11 cellular contexts compared by ENCODE assay signal in genomic region chr1:31811605-31812004, GRCh38. TPM values are rescaled to one million over a fixed set of nuclear protein-coding genes. Genes with fewer than 3 reads are reported as not detected.
DNase-seq lines count a peak whose midpoint lies in the region; ATAC-seq, FAIRE-seq and TF ChIP-seq lines count a peak whose summit lies in the region.
"Had no signal": no experiment of that assay in that cellular context is flagged by ENCODE, and none has a peak within 500 bp of the region (broad histone marks: within the 10 kb centered on the region; RNA-seq: fewer than 3 reads in every experiment).

No MANE protein-coding gene starts in this region.

- H3K9me3 Mint-ChIP-seq in activated CD4-positive, alpha-beta T cell treated with anti-CD3 and anti-CD28 coated beads for 36 hours (ENCODE audit: low read depth): no peaks in the 10 kb centered on the region
- H3K9me3 Mint-ChIP-seq: activated naive CD4-positive, alpha-beta T cell treated with anti-CD3 and anti-CD28 coated beads, Interleukin-2, amount 50 U/mL, for 24 hours had no signal

- peaks cover 9% of the 10 kb centered on the region for H3K4me1 Mint-ChIP-seq in activated CD4-positive, alpha-beta T cell treated with anti-CD3 and anti-CD28 coated beads for 36 hours

- H3K27me3 ChIP-seq in foreskin keratinocyte: no peaks in the 10 kb centered on the region

- no peak overlapping the region for H3K4me3 Mint-ChIP-seq in activated CD4-positive, alpha-beta T cell treated with anti-CD3 and anti-CD28 coated beads for 36 hours
- H3K4me3 Mint-ChIP-seq: activated naive CD4-positive, alpha-beta T cell treated with anti-CD3 and anti-CD28 coated beads, Interleukin-2, amount 50 U/mL, for 24 hours had no signal

- no peak for TF ChIP-seq CTCF in foreskin keratinocyte (conservative IDR thresholded peaks at IDR 0.05)

- FAIRE-seq in RCC 7860 (lab: Jason Lieb, UNC): no peak
- FAIRE-seq: A549 had no signal

- intact Hi-C loops in activated CD4-positive, alpha-beta T cell treated with anti-CD3 and anti-CD28 coated beads for 36 hours (cut with DNase I, micrococcal nuclease): no loop called here

- peak; percentile 30 for DNase-seq in NCI-H2029 (lab: John Stamatoyannopoulos, UW)
- no peak for DNase-seq in NCI-H2029 treated with DMSO at 0.1 percent for 48 hours (lab: John Stamatoyannopoulos, UW)
- peak; percentile 24 for DNase-seq in RCC 7860 (ENCODE audit: low spot score)
- DNase-seq in glomerular visceral epithelial cell (ENCODE audit: extremely low spot score): peak; percentile 62
- DNase-seq in substantia nigra (lab: John Stamatoyannopoulos, UW): peak; percentile 23 to 95 (median 80)
- no peak for DNase-seq in activated CD4-positive, alpha-beta T cell treated with anti-CD3 and anti-CD28 coated beads for 36 hours
- DNase-seq in foreskin keratinocyte: no peak
- DNase-seq: left cardiac atrium had no signal

- no peak overlapping the region for H3K27ac Mint-ChIP-seq in activated CD4-positive, alpha-beta T cell treated with anti-CD3 and anti-CD28 coated beads for 36 hours
- H3K27ac Mint-ChIP-seq: activated naive CD4-positive, alpha-beta T cell treated with anti-CD3 and anti-CD28 coated beads, Interleukin-2, amount 50 U/mL, for 24 hours had no signal

- ATAC-seq in activated CD4-positive, alpha-beta T cell treated with anti-CD3 and anti-CD28 coated beads for 36 hours: no peak
- ATAC-seq in foreskin keratinocyte (no peak), esophagus mucosa (no peak)
- ATAC-seq: A549 had no signal

- POLR2A ChIA-PET in activated CD4-positive, alpha-beta T cell treated with anti-CD3 and anti-CD28 coated beads for 36 hours (lab: Charles Lee): no interaction called here

- H3K4me1 ChIP-seq in foreskin keratinocyte: no peaks in the 10 kb centered on the region
- H3K4me1 ChIP-seq: A549 had no signal

- CTCF ChIA-PET in activated CD4-positive, alpha-beta T cell treated with anti-CD3 and anti-CD28 coated beads for 36 hours (lab: Charles Lee): interaction anchor here (1.0 to 8.0 kb wide), 3 partner anchors 23 to 212 kb away, joined by 3 to 86 read pairs (median 7); no protein-coding TSS in a partner anchor

- no peaks in the 10 kb centered on the region for H3K27me3 Mint-ChIP-seq in activated CD4-positive, alpha-beta T cell treated with anti-CD3 and anti-CD28 coated beads for 36 hours
- H3K27me3 Mint-ChIP-seq: activated naive CD4-positive, alpha-beta T cell treated with anti-CD3 and anti-CD28 coated beads, Interleukin-2, amount 50 U/mL, for 24 hours had no signal

- no peaks in the 10 kb centered on the region for H3K36me3 Mint-ChIP-seq in activated CD4-positive, alpha-beta T cell treated with anti-CD3 and anti-CD28 coated beads for 36 hours (ENCODE audit: low read depth)
- H3K36me3 Mint-ChIP-seq: activated naive CD4-positive, alpha-beta T cell treated with anti-CD3 and anti-CD28 coated beads, Interleukin-2, amount 50 U/mL, for 24 hours had no signal

- H3K27ac ChIP-seq in substantia nigra (ENCODE audit: low read depth, low read length, poor library complexity, severe bottlenecking) (peak overlapping the region; percentile 94), foreskin keratinocyte (no peak overlapping the region)
- H3K27ac ChIP-seq: A549 had no signal

RNA-seq across cellular contexts. Expression of gene SPOCD1, which starts 4.2 kb away (rescaled TPM):
- under 1 TPM; 0.79 to 0.91 TPM for total RNA-seq in activated CD4-positive, alpha-beta T cell treated with anti-CD3 and anti-CD28 coated beads for 36 hours
- total RNA-seq in foreskin keratinocyte (3.2 and 4.8 TPM in 2 replicates), esophagus mucosa (0.68 TPM)
- 2.8 and 4.0 TPM in 2 replicates for polyA plus RNA-seq in foreskin keratinocyte

RNA-seq across cellular contexts. Expression of gene ADGRB2, which starts 47.5 kb away (rescaled TPM):
- 1 to 10 TPM; 1.2 TPM for total RNA-seq in activated CD4-positive, alpha-beta T cell treated with anti-CD3 and anti-CD28 coated beads for 36 hours
- total RNA-seq in foreskin keratinocyte (2.5 and 2.8 TPM in 2 replicates), esophagus mucosa (0.24 TPM)
- polyA plus RNA-seq in foreskin keratinocyte: 2.4 and 2.7 TPM in 2 replicates

Comparison
In these comparisons a context has a peak if more than half of its experiments do, and no peak if none do; other contexts are left out.
1. DNase-seq: peak in NCI-H2029 (single experiment), RCC 7860 (single experiment), glomerular visceral epithelial cell (single experiment) and substantia nigra (49 of 49); none in NCI-H2029 treated with DMSO at 0.1 percent for 48 hours (single experiment), activated CD4-positive, alpha-beta T cell treated with anti-CD3 and anti-CD28 coated beads for 36 hours (single experiment) and foreskin keratinocyte (0 of 2).